In the genomic region with DNA sequence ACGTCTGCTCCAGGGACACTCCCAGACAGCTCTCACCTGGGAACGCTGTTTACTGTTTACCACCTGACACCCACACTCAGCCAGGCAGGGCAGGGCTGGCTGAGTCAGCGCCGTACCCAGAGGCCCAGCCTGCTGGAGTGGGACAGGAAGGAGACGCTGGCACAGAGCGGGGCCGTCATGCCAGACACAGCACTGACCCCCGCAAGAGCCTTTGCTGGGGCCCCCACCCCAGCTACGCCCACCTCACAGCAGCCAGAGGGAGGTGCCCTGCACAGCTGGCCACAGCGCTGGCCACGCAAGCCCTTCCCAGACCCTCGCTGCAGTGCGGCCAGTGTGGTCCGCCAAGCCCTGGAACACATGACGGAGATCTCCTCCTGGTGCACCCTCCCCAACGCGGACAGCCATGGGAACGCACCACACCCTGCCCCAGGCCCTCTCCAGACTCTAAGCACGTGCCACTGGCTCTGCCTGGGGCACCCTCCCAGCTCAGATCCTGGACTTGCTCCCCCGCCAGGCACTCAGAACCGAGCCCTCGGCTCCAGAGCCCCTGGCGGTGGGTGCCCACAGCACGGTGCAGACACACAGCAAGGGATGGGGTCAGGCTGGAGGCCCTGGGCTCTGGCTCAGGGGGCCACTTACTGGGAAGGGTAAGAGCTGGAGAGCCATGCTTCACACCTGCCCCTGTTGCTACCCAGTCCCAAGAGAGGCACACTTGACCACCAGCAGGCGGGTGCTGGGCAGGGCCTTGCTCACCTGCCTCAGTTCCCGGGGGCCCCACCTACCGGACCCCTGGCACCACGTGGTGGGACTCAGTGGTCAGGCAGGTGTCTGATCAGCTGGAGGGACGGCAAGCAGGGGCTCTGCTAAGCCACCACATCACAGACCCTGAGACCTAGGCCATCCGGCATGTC, we compare ENCODE assay signal across 10 cellular contexts. TPM values are rescaled to one million over a fixed set of nuclear protein-coding genes. Genes with fewer than 3 reads are reported as not detected.
A peak's percentile ranks its signal among the peaks of the same experiment; 100 is the strongest.
DNase-seq lines count a peak whose midpoint lies in the region; ATAC-seq, FAIRE-seq and TF ChIP-seq lines count a peak whose summit lies in the region.
"Had no signal": no experiment of that assay in that cellular context is flagged by ENCODE, and none has a peak within 500 bp of the region (broad histone marks: within the 10 kb centered on the region; RNA-seq: fewer than 3 reads in every experiment).

No MANE protein-coding gene starts in this region.

- H2BK120ac ChIP-seq in IMR-90 (ENCODE audit: low read depth, low read length), result peak overlapping the region; percentile 95

- H3K4me1 ChIP-seq in IMR-90 (ENCODE audit: control insufficient read depth, insufficient read depth, low read length) (peaks cover 44% of the 10 kb centered on the region), thyroid gland (peaks cover 66 to 95% of the 10 kb centered on the region in 2 donors)

- TF ChIP-seq POLR2A in IMR-90 (IDR thresholded peaks at IDR 0.05; ENCODE audit: low read depth, low read length) (no peak), thyroid gland (IDR thresholded peaks at IDR 0.05) (peak in 1 of 2 donors; percentile 6)

- H3K27me3 ChIP-seq in IMR-90 (ENCODE audit: control insufficient read depth, insufficient read depth, low read length) (no peaks in the 10 kb centered on the region), thyroid gland (no peaks in the 10 kb centered on the region)

- H3K27ac Mint-ChIP-seq in activated naive CD4-positive, alpha-beta T cell treated with anti-CD3 and anti-CD28 coated beads, Interleukin-2, amount 50 U/mL, for 72 hours, result no peak overlapping the region
- H3K27ac Mint-ChIP-seq: activated naive CD8-positive, alpha-beta T cell treated with anti-CD3 and anti-CD28 coated beads, Interleukin-2, amount 10 ng/mL, durations not matched to agents 7 days and 5 days had no signal

- peak overlapping the region; percentile 23; the same call in 1 of the 2 replicates for H4K5ac ChIP-seq in IMR-90 (ENCODE audit: low read depth, low read length)

- peak overlapping the region; percentile 73 for H2BK20ac ChIP-seq in IMR-90 (ENCODE audit: low read depth, low read length)

- peak overlapping the region; percentile 87 for H2AK5ac ChIP-seq in IMR-90 (ENCODE audit: low read depth, low read length)

- H3K27ac ChIP-seq in IMR-90 (ENCODE audit: insufficient read depth, low read length) (peak overlapping the region; percentile 9), adipose tissue (ENCODE audit: low read depth, low read length) (peak overlapping the region; percentile 68), thyroid gland (peak overlapping the region; percentile 78 to 94 (median 84))

- peaks cover 0 to 5% of the 10 kb centered on the region in 2 donors for H3K36me3 Mint-ChIP-seq in activated naive CD4-positive, alpha-beta T cell treated with anti-CD3 and anti-CD28 coated beads, Interleukin-2, amount 50 U/mL, for 72 hours
- H3K36me3 Mint-ChIP-seq: activated naive CD8-positive, alpha-beta T cell treated with anti-CD3 and anti-CD28 coated beads, Interleukin-2, amount 10 ng/mL, durations not matched to agents 7 days and 5 days had no signal

- intact Hi-C loops in IMR-90 (cut with micrococcal nuclease), result loop anchor here (1.0 to 5.0 kb wide), 2 partner anchors 40 to 76 kb away; no protein-coding TSS in a partner anchor
- intact Hi-C loops in thyroid gland (cut with DNase I), result loop anchor here (10.0 kb wide), 1 partner anchor 148 kb away; no protein-coding TSS in a partner anchor

- no peaks in the 10 kb centered on the region for H3K36me3 ChIP-seq in IMR-90 (ENCODE audit: control insufficient read depth, insufficient read depth, low read length)
- H3K36me3 ChIP-seq in thyroid gland, result no peaks in the 10 kb centered on the region

- in situ Hi-C loops in IMR-90 (cut with MboI; ENCODE audit: low sequenced_read_pairs), result loop anchor here (5.0 kb wide), 2 partner anchors 35 to 75 kb away; no protein-coding TSS in a partner anchor

- CTCF ChIA-PET in IMR-90 (lab: Yijun Ruan, JAX), result interaction anchor here (4.1 kb wide), 1 partner anchor 73 kb away, joined by 21 read pairs; no protein-coding TSS in a partner anchor

- H2BK15ac ChIP-seq in IMR-90 (ENCODE audit: low read depth, low read length), result peak overlapping the region; percentile 3; the same call in 2 of the 3 replicates

- H2BK5ac ChIP-seq in IMR-90 (ENCODE audit: low read depth, low read length, poor library complexity, severe bottlenecking), result peak overlapping the region; percentile 46

- peak overlapping the region; percentile 2; the same call in 1 of the 2 replicates for H3K23ac ChIP-seq in IMR-90 (ENCODE audit: low read depth, low read length)

- H2AK9ac ChIP-seq in IMR-90 (replicated peaks; ENCODE audit: low read depth, low read length, poor library complexity), result peak overlapping the region; percentile 84

- H3K14ac ChIP-seq in IMR-90 (replicated peaks; ENCODE audit: low read depth, low read length), result peak overlapping the region; percentile 35

- H3K4me3 ChIP-seq in IMR-90 (ENCODE audit: insufficient read depth, low read depth, low read length) (no peak overlapping the region), thyroid gland (replicated peaks in 1 of 3) (no peak overlapping the region)

- H4K20me1 ChIP-seq in IMR-90 (ENCODE audit: insufficient read depth, low read length), result 0 out of 2 replicates have a peak, but pooled peaks cover 3% of the 10 kb centered on the region

- H3K9me3 Mint-ChIP-seq in activated naive CD4-positive, alpha-beta T cell treated with anti-CD3 and anti-CD28 coated beads, Interleukin-2, amount 50 U/mL, for 72 hours, result no peaks in the 10 kb centered on the region
- H3K9me3 Mint-ChIP-seq: activated naive CD8-positive, alpha-beta T cell treated with anti-CD3 and anti-CD28 coated beads, Interleukin-2, amount 10 ng/mL, durations not matched to agents 7 days and 5 days had no signal

- H3K56ac ChIP-seq in IMR-90 (ENCODE audit: extremely low read depth, insufficient read depth, low read length), result no peak overlapping the region

- ATAC-seq in IMR-90 (ENCODE audit: low read depth) (no peak), GM18907 (IDR thresholded peaks at IDR 0.05; ENCODE audit: unreplicated experiment) (no peak)
- no peak for ATAC-seq in activated naive CD4-positive, alpha-beta T cell treated with anti-CD3 and anti-CD28 coated beads, Interleukin-2, amount 50 U/mL, for 72 hours

- peak overlapping the region; percentile 36; the same call in 1 of the 2 replicates for H3K18ac ChIP-seq in IMR-90 (ENCODE audit: low read depth, low read length)

- WGBS in IMR-90 (ENCODE audit: extremely low coverage in 2 of 2, insufficient read length in 1 of 2), 2 experiments, result 69% methylated on average over 11 of the region's 30 CpGs; no CpG with 5 or more reads in 1 of the 2 experiments
- WGBS in adipose tissue, 3 donors, result 60 to 63% (median 61%) methylated on average over 30 of the region's 30 CpGs
- WGBS in thyroid gland, 2 donors, result 34 to 50% methylated on average over 8 to 17 of the region's 30 CpGs

- TF ChIP-seq RAD21 in IMR-90 (IDR thresholded peaks at IDR 0.05; ENCODE audit: low read length), result no peak

- H3K79me1 ChIP-seq in IMR-90 (ENCODE audit: low read depth in 1 of 2, low read length in 2 of 2), result peaks cover 0 to 29% of the 10 kb centered on the region in 2 experiments; a peak in 1 of 4 replicates

- H3K9me3 ChIP-seq in IMR-90 (ENCODE audit: control insufficient read depth, insufficient read depth, low read length), result no peaks in the 10 kb centered on the region
- no peaks in the 10 kb centered on the region for H3K9me3 ChIP-seq in thyroid gland

- DNase-seq in IMR-90 (no peak), islet precursor cell (peak; percentile 87), thyroid gland (peak; percentile 83 to 88), frontal cortex (ENCODE audit: low spot score in 2 of 2) (no peak), epidermal melanocyte (ENCODE audit: insufficient read length, low spot score) (no peak)
- no peak for DNase-seq in activated naive CD4-positive, alpha-beta T cell treated with anti-CD3 and anti-CD28 coated beads, Interleukin-2, amount 50 U/mL, for 72 hours (ENCODE audit: low spot score in 2 of 2)
- DNase-seq: activated naive CD8-positive, alpha-beta T cell treated with anti-CD3 and anti-CD28 coated beads, Interleukin-2, amount 10 ng/mL, durations not matched to agents 7 days and 5 days; NCI-H524 treated with DMSO at 0.1 percent for 48 hours had no signal

- H3K4me2 ChIP-seq in IMR-90 (ENCODE audit: low read depth, low read length), result peak overlapping the region; percentile 23; the same call in 1 of the 2 replicates

- dilution Hi-C loops in IMR-90 (cut with HindIII; ENCODE audit: low sequenced_read_pairs, unreplicated experiment), result no loop called here

- FAIRE-seq in frontal cortex (lab: Jason Lieb, UNC), result no peak

- H4K8ac ChIP-seq in IMR-90 (ENCODE audit: low read depth in 2 of 2, low read length in 2 of 2), result peak overlapping the region; percentile 2 to 41; a peak in 2 of 4 replicates

- H3K9ac ChIP-seq in IMR-90 (ENCODE audit: low read depth, low read length), result no peak overlapping the region

- POLR2A ChIA-PET in IMR-90 (lab: Charles Lee; ENCODE audit: unreplicated experiment), result interaction anchor here (0.9 kb wide), 1 partner anchor 113 kb away, joined by 7 read pairs; no protein-coding TSS in a partner anchor

- peaks cover 11% of the 10 kb centered on the region for H3K9me1 ChIP-seq in IMR-90 (ENCODE audit: insufficient read depth, low read length)

- H4K91ac ChIP-seq in IMR-90 (ENCODE audit: insufficient read depth, low read depth, low read length), result peak overlapping the region; percentile 77

- TF ChIP-seq CTCF in IMR-90 (conservative IDR thresholded peaks at IDR 0.05; ENCODE audit: low read depth, low read length), result no peak
- TF ChIP-seq CTCF in thyroid gland (IDR thresholded peaks at IDR 0.05), result peak in 1 of 6 experiments; percentile 26

- peak overlapping the region; percentile 93 for H3K4ac ChIP-seq in IMR-90 (ENCODE audit: low read depth, low read length)

- no TSS peak for BruUV-seq in IMR-90 (replicated peaks; lab: Mats Ljungman, UMichigan)

- peak overlapping the region; percentile 89 for H2AFZ ChIP-seq in IMR-90 (replicated peaks; ENCODE audit: low read length, poor library complexity)

RNA-seq across cellular contexts. Expression of a gene that starts 5.6 kb away (rescaled TPM):
- total RNA-seq in IMR-90 (2012; rRNA removed), result 6.7 and 7.9 TPM in 2 replicates
- 2.5 and 2.6 TPM in 2 replicates for polyA plus RNA-seq in IMR-90 (2012; rRNA removed)
- 0.93 and 1.1 TPM in 2 replicates for polyA plus RNA-seq in IMR-90 (2012; cell fraction: cytosol; rRNA removed)
- polyA plus RNA-seq in IMR-90 (2012; cell fraction: nucleus; rRNA removed; ENCODE audit: low replicate concordance), result 4.5 and 7.9 TPM in 2 replicates
- 10 to 100 TPM in 1 of 3 donors, 1 to 10 TPM in 1, under 1 TPM in 1; 0.72 to 15.6 (median 2.9) TPM for polyA plus RNA-seq in adipose tissue
- total RNA-seq in thyroid gland, result 10 to 100 TPM in 1 of 4 donors, 1 to 10 TPM in 3; 3.7 to 12.5 (median 6.9) TPM
- total RNA-seq in activated naive CD4-positive, alpha-beta T cell treated with anti-CD3 and anti-CD28 coated beads, Interleukin-2, amount 50 U/mL, for 72 hours, result under 1 TPM; 0.02 to 0.10 TPM
- 20.0 TPM for total RNA-seq in frontal cortex

RNA-seq across cellular contexts. Expression of a gene that starts 13.0 kb away (rescaled TPM):
- total RNA-seq in IMR-90 (2012; rRNA removed) (2.2 and 2.7 TPM in 2 replicates), thyroid gland (10 to 100 TPM; 16.8 to 31.6 (median 20.9) TPM), frontal cortex (13.0 TPM)
- polyA plus RNA-seq in IMR-90 (2012; rRNA removed) (5.2 and 6.2 TPM in 2 replicates), adipose tissue (10 to 100 TPM in 1 of 3 donors, 1 to 10 TPM in 2; 2.2 to 10.9 (median 2.8) TPM)
- polyA plus RNA-seq in IMR-90 (2012; cell fraction: cytosol; rRNA removed), result 3.5 and 4.0 TPM in 2 replicates
- polyA plus RNA-seq in IMR-90 (2012; cell fraction: nucleus; rRNA removed; ENCODE audit: low replicate concordance), result 10.8 and 12.0 TPM in 2 replicates
- under 1 TPM; 0.20 to 0.97 TPM for total RNA-seq in activated naive CD4-positive, alpha-beta T cell treated with anti-CD3 and anti-CD28 coated beads, Interleukin-2, amount 50 U/mL, for 72 hours

RNA-seq across cellular contexts. Expression of a gene that starts 47.9 kb away (rescaled TPM):
- total RNA-seq in IMR-90 (2012; rRNA removed) (not detected in 2 replicates), thyroid gland (under 1 TPM in 2 of 4 donors, not detected in 2; 0.13 to 0.33 TPM), frontal cortex (3.7 TPM)
- polyA plus RNA-seq in IMR-90 (2012; rRNA removed) (0.05 and 0.07 TPM in 2 replicates), adipose tissue (under 1 TPM in 2 of 3 donors, not detected in 1; 0.07 to 0.15 TPM)
- polyA plus RNA-seq in IMR-90 (2012; cell fraction: cytosol; rRNA removed), result 0.04 TPM in 1 of 2 replicates, not detected in the other
- polyA plus RNA-seq in IMR-90 (2012; cell fraction: nucleus; rRNA removed; ENCODE audit: low replicate concordance), result 0.12 and 0.14 TPM in 2 replicates
- under 1 TPM in 1 of 2 donors, not detected in 1; 0.04 TPM for total RNA-seq in activated naive CD4-positive, alpha-beta T cell treated with anti-CD3 and anti-CD28 coated beads, Interleukin-2, amount 50 U/mL, for 72 hours

RNA-seq across cellular contexts. Expression of a gene that starts 48.3 kb away (rescaled TPM):
- total RNA-seq in IMR-90 (2012; rRNA removed) (17.7 and 19.7 TPM in 2 replicates), thyroid gland (1 to 10 TPM; 5.8 to 8.1 (median 7.3) TPM), frontal cortex (11.0 TPM)
- polyA plus RNA-seq in IMR-90 (2012; rRNA removed) (18.6 and 21.4 TPM in 2 replicates), adipose tissue (1 to 10 TPM; 2.5 to 4.0 (median 3.5) TPM)
- polyA plus RNA-seq in IMR-90 (2012; cell fraction: cytosol; rRNA removed), result 17.8 and 18.2 TPM in 2 replicates
- 9.9 and 13.1 TPM in 2 replicates for polyA plus RNA-seq in IMR-90 (2012; cell fraction: nucleus; rRNA removed; ENCODE audit: low replicate concordance)
- total RNA-seq in activated naive CD4-positive, alpha-beta T cell treated with anti-CD3 and anti-CD28 coated beads, Interleukin-2, amount 50 U/mL, for 72 hours, result 10 to 100 TPM; 54.2 to 61.1 TPM

Comparison
In these comparisons a context has a peak if more than half of its experiments do, and no peak if none do; other contexts are left out.
1. DNase-seq: peak in islet precursor cell (single experiment) and thyroid gland (2 of 2); none in IMR-90 (single experiment), activated naive CD4-positive, alpha-beta T cell treated with anti-CD3 and anti-CD28 coated beads, Interleukin-2, amount 50 U/mL, for 72 hours (0 of 2), frontal cortex (0 of 2) and epidermal melanocyte (single experiment).
2. H3K27ac ChIP-seq: peak in every context shown above with its lines; median percentile 84 in thyroid gland; 68 in adipose tissue; 9 in IMR-90.